ENCODE assay signal across 8 cellular contexts in the genomic region with DNA sequence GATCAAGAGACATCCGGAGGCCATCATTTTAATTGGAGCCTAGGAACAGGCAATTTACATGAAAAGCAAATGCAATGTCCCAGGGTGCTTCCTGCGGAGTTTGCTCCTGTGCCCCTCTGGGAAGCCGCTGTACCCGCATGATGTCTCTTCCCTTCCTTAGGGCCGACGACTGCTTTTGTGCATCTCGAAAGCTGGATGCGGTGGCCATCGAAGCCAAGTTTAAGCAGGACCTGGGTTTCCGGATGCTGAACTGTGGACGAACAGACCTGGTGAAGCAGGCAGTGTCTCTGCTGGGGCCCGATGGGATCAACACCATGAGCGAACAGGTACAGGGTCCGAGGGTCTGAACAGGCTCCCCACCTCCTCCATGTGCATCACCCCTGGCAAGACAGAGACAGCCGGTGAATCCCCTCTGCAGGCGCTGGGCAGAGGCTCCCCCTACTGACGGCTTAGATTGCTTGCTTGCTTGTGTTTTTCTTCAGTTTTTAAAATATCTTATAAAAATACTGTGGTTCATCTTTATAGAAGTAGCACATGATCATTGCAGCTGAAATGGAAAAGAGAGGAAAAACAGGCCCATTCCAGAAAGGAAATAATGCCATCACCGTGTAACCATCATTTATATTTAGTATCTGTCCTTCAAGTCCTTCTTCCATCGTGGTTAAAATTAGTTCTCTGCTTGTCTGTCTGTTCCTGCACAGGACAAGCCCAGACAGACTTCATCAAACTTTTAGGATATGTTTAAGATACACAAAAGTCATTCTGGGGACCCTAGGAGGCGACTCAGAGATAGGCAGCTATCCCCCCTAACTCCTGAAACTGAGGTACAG.
DNase-seq lines count a peak whose midpoint lies in the region; ATAC-seq, FAIRE-seq and TF ChIP-seq lines count a peak whose summit lies in the region.

No MANE protein-coding gene starts in this region.

- H2BK15ac ChIP-seq in mesendoderm (replicated peaks; ENCODE audit: low read depth): no peak overlapping the region

- H3K27ac ChIP-seq in A673 (ENCODE audit: low read depth, low read length, poor library complexity, severe bottlenecking) (no peak overlapping the region), mesendoderm (ENCODE audit: low read depth, low read length) (no peak overlapping the region)

- no peak for FAIRE-seq in bronchial epithelial cell (lab: Jason Lieb, UNC)

- H3K4me1 ChIP-seq in A673 (ENCODE audit: insufficient read depth, low read length, poor library complexity, severe bottlenecking) (no peaks in the 10 kb centered on the region), mesendoderm (ENCODE audit: control insufficient read depth, low read depth, low read length) (no peaks in the 10 kb centered on the region)

- TF ChIP-seq CTCF in A673 (conservative IDR thresholded peaks at IDR 0.05; ENCODE audit: low read depth, low read length) (peak; percentile 80), bronchial epithelial cell (IDR thresholded peaks at IDR 0.05; ENCODE audit: insufficient read depth, low read length, severe bottlenecking) (peak; percentile 77)

- POLR2A ChIA-PET in A673 (lab: Charles Lee; ENCODE audit: low non-redundant PET): interaction anchor here (0.7 kb wide), 1 partner anchor 534 kb away, joined by 3 read pairs; no protein-coding TSS in a partner anchor

- intact Hi-C loops in A673 (cut with micrococcal nuclease; ENCODE audit: unreplicated experiment): loop anchor here (1.0 kb wide), 1 partner anchor 518 kb away; no protein-coding TSS in a partner anchor

- CTCF ChIA-PET in A673 (lab: Charles Lee): interaction anchor here (0.9 to 6.2 kb wide), 2 partner anchors 238 to 478 kb away, joined by 4 to 52 read pairs; no protein-coding TSS in a partner anchor

- H3K4me3 ChIP-seq in A673 (ENCODE audit: low read depth, low read length, poor library complexity, severe bottlenecking): no peak overlapping the region
- H3K4me3 ChIP-seq in bronchial epithelial cell (ENCODE audit: low read depth, low read length): no peak overlapping the region
- no peak overlapping the region for H3K4me3 ChIP-seq in mesendoderm (ENCODE audit: low read length)

- no peak overlapping the region for H3K56ac ChIP-seq in mesendoderm (ENCODE audit: low read length)

- WGBS in mesendoderm (ENCODE audit: extremely low coverage, insufficient coverage, low lambda C conversion rate): no CpG with 5 or more reads among the region's 20 CpGs

- H3K18ac ChIP-seq in mesendoderm (ENCODE audit: low read length): no peak overlapping the region

- peak; percentile 58 for DNase-seq in A673 (ENCODE audit: low spot score)
- peak; percentile 68 for DNase-seq in GM03348 (ENCODE audit: low spot score)
- DNase-seq in NCI-H2171 (lab: John Stamatoyannopoulos, UW): peak; percentile 10
- peak; percentile 34 for DNase-seq in bronchial epithelial cell (ENCODE audit: low read depth)
- peak; percentile 66 for DNase-seq in mesendoderm

- no peak overlapping the region for H4K8ac ChIP-seq in mesendoderm (ENCODE audit: low read depth, low read length)

- H3K9me3 ChIP-seq in A673 (ENCODE audit: low read depth, low read length, poor library complexity, severe bottlenecking): no peaks in the 10 kb centered on the region

- H3K9ac ChIP-seq in mesendoderm (ENCODE audit: low read length): no peak overlapping the region

- no peaks in the 10 kb centered on the region for H3K36me3 ChIP-seq in A673 (ENCODE audit: insufficient read depth, low read length, poor library complexity, severe bottlenecking)
- H3K36me3 ChIP-seq in bronchial epithelial cell (ENCODE audit: control insufficient read depth, insufficient read depth, low read length): no peaks in the 10 kb centered on the region
- no peaks in the 10 kb centered on the region for H3K36me3 ChIP-seq in mesendoderm (ENCODE audit: control insufficient read depth, insufficient read depth, low read length)

- H2BK5ac ChIP-seq in mesendoderm (ENCODE audit: low read length): no peak overlapping the region

- H3K27me3 ChIP-seq in A673 (replicated peaks; ENCODE audit: insufficient read depth, low read depth, low read length, poor library complexity) (no peaks in the 10 kb centered on the region), bronchial epithelial cell (ENCODE audit: control insufficient read depth, insufficient read depth, low read length) (no peaks in the 10 kb centered on the region), mesendoderm (ENCODE audit: insufficient read depth, low read length, poor library complexity) (no peaks in the 10 kb centered on the region)

- H2BK120ac ChIP-seq in mesendoderm (ENCODE audit: low read depth, low read length): no peak overlapping the region

- no TSS peak for BruUV-seq in A673 (replicated peaks; lab: Mats Ljungman, UMichigan)

- H2AK5ac ChIP-seq in mesendoderm (ENCODE audit: low read length): no peak overlapping the region

- no peak overlapping the region for H3K4me2 ChIP-seq in mesendoderm (ENCODE audit: low read length)

- no peaks in the 10 kb centered on the region for H3K79me2 ChIP-seq in mesendoderm (ENCODE audit: control insufficient read depth, insufficient read depth, low read length)

- no peaks in the 10 kb centered on the region for H3K79me1 ChIP-seq in mesendoderm (ENCODE audit: low read length)

- no peak overlapping the region for H3K23ac ChIP-seq in mesendoderm (ENCODE audit: low read length)

- ATAC-seq in GM19035 (IDR thresholded peaks at IDR 0.05; ENCODE audit: unreplicated experiment) (no peak), HG02981 (IDR thresholded peaks at IDR 0.05; ENCODE audit: unreplicated experiment) (no peak)
- ATAC-seq in activated CD4-positive, CD25-positive, alpha-beta regulatory T cell treated with anti-CD3 and anti-CD28 coated beads, Interleukin-2, amount 50 U/mL, for 24 hours: no peak

- no peak overlapping the region for H4K5ac ChIP-seq in mesendoderm (ENCODE audit: low read length)

- no peak overlapping the region for H3K4ac ChIP-seq in mesendoderm (ENCODE audit: low read depth, low read length)

Comparison
In these comparisons a context has a peak if more than half of its experiments do, and no peak if none do; other contexts are left out.
1. DNase-seq: peak in every context shown above with its lines; median percentile 68 in GM03348; 66 in mesendoderm; 58 in A673; 34 in bronchial epithelial cell; 10 in NCI-H2171.